29 cellular contexts compared by ENCODE assay signal in the genomic region with DNA sequence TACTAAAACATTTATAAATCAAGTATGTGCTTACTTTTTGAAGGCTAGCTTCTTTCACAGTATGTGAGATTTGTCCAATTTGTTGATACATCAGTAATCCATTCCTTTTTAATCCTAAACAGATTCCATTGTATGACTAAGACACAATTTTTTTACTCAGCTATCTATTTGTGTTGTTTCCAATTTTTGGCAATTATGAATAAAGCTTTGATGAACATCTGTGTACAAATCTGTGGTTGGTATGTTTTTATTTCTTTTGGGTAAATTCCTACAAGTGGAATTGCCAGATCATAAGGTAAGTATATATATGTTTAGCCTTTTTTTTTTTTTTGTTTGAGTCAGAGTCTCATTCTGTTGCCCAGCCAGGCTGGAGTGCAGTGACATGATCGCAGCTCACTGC. TPM values are rescaled to one million over a fixed set of nuclear protein-coding genes. Genes with fewer than 3 reads are reported as not detected.
"Had no signal": no experiment of that assay in that cellular context is flagged by ENCODE, and none has a peak within 500 bp of the region (broad histone marks: within the 10 kb centered on the region; RNA-seq: fewer than 3 reads in every experiment).

No MANE protein-coding gene starts in this region.

- H3K4me3 ChIP-seq: colonic mucosa, esophagus squamous epithelium, heart right ventricle, left lung, mucosa of descending colon, right lobe of liver, smooth muscle cell, stomach, thyroid gland, vagina had no signal

- H3K4me1 Mint-ChIP-seq: mesothelial cell of epicardium, naive B cell, neural crest cell had no signal

- H3K9me3 Mint-ChIP-seq: dendritic cell treated with granulocyte-macrophage colony-stimulating factor and Interleukin-4, amounts not matched to agents 40 ng/mL and 50 ng/mL, for 4 days had no signal

- H3K4me3 Mint-ChIP-seq: dendritic cell treated with granulocyte-macrophage colony-stimulating factor and Interleukin-4, amounts not matched to agents 40 ng/mL and 50 ng/mL, for 4 days; mesothelial cell of epicardium; naive B cell; natural killer cell treated with Interleukin-12 subunit alpha and Interleukin-12 subunit beta and Interleukin-15 and Interleukin-18, amount 100 ng/mL, for 72 hours; neural crest cell had no signal

- ATAC-seq: heart right ventricle; left cardiac atrium; left lung; mucosa of descending colon; natural killer cell treated with Interleukin-12 subunit alpha and Interleukin-12 subunit beta and Interleukin-15 and Interleukin-18, amount 100 ng/mL, for 72 hours; right lobe of liver had no signal

- H3K27me3 Mint-ChIP-seq: dendritic cell treated with granulocyte-macrophage colony-stimulating factor and Interleukin-4, amounts not matched to agents 40 ng/mL and 50 ng/mL, for 4 days; progenitor cell of endocrine pancreas had no signal

- H3K27ac Mint-ChIP-seq: dendritic cell treated with granulocyte-macrophage colony-stimulating factor and Interleukin-4, amounts not matched to agents 40 ng/mL and 50 ng/mL, for 4 days; mesothelial cell of epicardium; naive B cell; natural killer cell treated with Interleukin-12 subunit alpha and Interleukin-12 subunit beta and Interleukin-15 and Interleukin-18, amount 100 ng/mL, for 72 hours; progenitor cell of endocrine pancreas had no signal

- DNase-seq: colonic mucosa; effector memory CD4-positive, alpha-beta T cell; erythroblast; esophagus squamous epithelium; foreskin melanocyte; glutamatergic neuron; heart right ventricle; hippocampal formation; left cardiac atrium; left lung; mesenchymal stem cell; mucosa of descending colon; naive B cell; right lobe of liver; stimulated activated CD4-positive, alpha-beta T cell treated with anti-CD3 and anti-CD28 coated beads, Interleukin-12 subunit alpha, Interleukin-12 subunit beta, amount 100 ng/mL, for 4 hours; stimulated activated CD4-positive, alpha-beta T cell treated with anti-CD3 and anti-CD28 coated beads, Interleukin-1b, Interleukin-23, amount 100 ng/mL, for 48 hours; stimulated activated CD4-positive, alpha-beta T cell treated with anti-CD3 and anti-CD28 coated beads, Interleukin-4, amount 100 ng/mL, for 1 hour; stimulated activated CD8-positive, alpha-beta memory T cell treated with anti-CD3 and anti-CD28 coated beads, Interleukin-4, amount 100 ng/mL, for 48 hours; stimulated activated naive CD4-positive, alpha-beta T cell; stomach; thyroid gland; trophoblast cell had no signal

RNA-seq across cellular contexts. Expression of a gene that starts 56.2 kb away (rescaled TPM):
- total RNA-seq: esophagus squamous epithelium; natural killer cell treated with Interleukin-12 subunit alpha and Interleukin-12 subunit beta and Interleukin-15 and Interleukin-18, amount 100 ng/mL, for 72 hours had no signal
